ENCODE assay signal across 12 cellular contexts in genomic region chr1:161580879-161581537, GRCh38. TPM values are rescaled to one million over a fixed set of nuclear protein-coding genes. Genes with fewer than 3 reads are reported as not detected.
DNase-seq lines count a peak whose midpoint lies in the region; ATAC-seq and TF ChIP-seq lines count a peak whose summit lies in the region.
"Not testable (repeated sequence)": the region's sequence is repeated elsewhere in the genome, so short reads cannot be mapped to it uniquely, and the experiment has no call there.
"Had no signal": no experiment of that assay in that cellular context is flagged by ENCODE, and none has a peak within 500 bp of the region (broad histone marks: within the 10 kb centered on the region; RNA-seq: fewer than 3 reads in every experiment).

No MANE protein-coding gene starts in this region.

- H3K4me1 ChIP-seq in gastroesophageal sphincter: not testable (repeated sequence)

- intact Hi-C loops in sciatic nerve (cut with DNase I): not testable (repeated sequence)

- ATAC-seq in GM18517 (IDR thresholded peaks at IDR 0.05; ENCODE audit: unreplicated experiment) (peak; percentile 74), GM19372 (IDR thresholded peaks at IDR 0.05; ENCODE audit: low read depth, unreplicated experiment) (peak; percentile 59), GM21515 (IDR thresholded peaks at IDR 0.05; ENCODE audit: unreplicated experiment) (peak; percentile 67), HG02642 (IDR thresholded peaks at IDR 0.05; ENCODE audit: poor library complexity, unreplicated experiment) (peak; percentile 71), HG03045 (IDR thresholded peaks at IDR 0.05; ENCODE audit: unreplicated experiment) (peak; percentile 64), HG03378 (IDR thresholded peaks at IDR 0.05; ENCODE audit: unreplicated experiment) (peak; percentile 62), gastroesophageal sphincter (peak; percentile 36), sciatic nerve (peak; percentile 33)

- not testable (repeated sequence) for H3K27ac ChIP-seq in gastroesophageal sphincter

- TF ChIP-seq CTCF in gastroesophageal sphincter (IDR thresholded peaks at IDR 0.05): not testable (repeated sequence)

- DNase-seq in sciatic nerve (ENCODE audit: low spot score): not testable (repeated sequence)

- not testable (repeated sequence) for H3K27me3 ChIP-seq in gastroesophageal sphincter

- WGBS in gastroesophageal sphincter (ENCODE audit: low coverage in 1 of 2), 2 donors: no CpG with 5 or more reads among the region's 4 CpGs

- not testable (repeated sequence) for TF ChIP-seq EP300 in gastroesophageal sphincter (IDR thresholded peaks at IDR 0.05)

- not testable (repeated sequence) for H3K36me3 ChIP-seq in gastroesophageal sphincter

- not testable (repeated sequence) for H3K9me3 ChIP-seq in gastroesophageal sphincter

- TF ChIP-seq POLR2A in gastroesophageal sphincter (IDR thresholded peaks at IDR 0.05): not testable (repeated sequence)

- H3K4me3 ChIP-seq in gastroesophageal sphincter: not testable (repeated sequence)

RNA-seq across cellular contexts. Expression of gene FCGR3A, which starts 31.4 kb away (rescaled TPM):
- total RNA-seq in gastroesophageal sphincter: 10 to 100 TPM in 2 of 4 donors, 1 to 10 TPM in 2; 3.7 to 23.5 (median 10.8) TPM
- 48.8 TPM for total RNA-seq in sciatic nerve
- total RNA-seq: H9 had no signal

RNA-seq across cellular contexts. Expression of gene FCGR3B, which starts 50.0 kb away (rescaled TPM):
- total RNA-seq in gastroesophageal sphincter (1 to 10 TPM in 2 of 4 donors, under 1 TPM in 1, not detected in 1; 0.66 to 2.0 (median 1.2) TPM), sciatic nerve (20.7 TPM)
- total RNA-seq: activated CD8-positive, alpha-beta T cell treated with anti-CD3 and anti-CD28 coated beads, Interleukin-2, amount 10 ng/mL, durations not matched to agents 7 days and 5 days; H9; naive thymus-derived CD8-positive, alpha-beta T cell; osteoblast had no signal

RNA-seq across cellular contexts. Expression of gene HSPA6, which starts 56.7 kb away (rescaled TPM):
- total RNA-seq in gastroesophageal sphincter: 1 to 10 TPM; 1.2 to 6.6 (median 2.0) TPM
- 13.4 TPM for total RNA-seq in sciatic nerve
- total RNA-seq: H9 had no signal
